1 cellular context compared by ENCODE assay signal in genomic region chr17:7915611-7916382, GRCh38.
TF ChIP-seq lines count a peak whose summit lies in the region.

Gene RNF227, minus strand, starts transcription at chr17:7916289. Its CDS starts 94 bp downstream, at chr17:7916195.

TF ChIP-seq in HepG2, 621 proteins besides CTCF, POLR2A, EP300 and RAD21 (continued from another document):
- TF ChIP-seq, protein P1, sequence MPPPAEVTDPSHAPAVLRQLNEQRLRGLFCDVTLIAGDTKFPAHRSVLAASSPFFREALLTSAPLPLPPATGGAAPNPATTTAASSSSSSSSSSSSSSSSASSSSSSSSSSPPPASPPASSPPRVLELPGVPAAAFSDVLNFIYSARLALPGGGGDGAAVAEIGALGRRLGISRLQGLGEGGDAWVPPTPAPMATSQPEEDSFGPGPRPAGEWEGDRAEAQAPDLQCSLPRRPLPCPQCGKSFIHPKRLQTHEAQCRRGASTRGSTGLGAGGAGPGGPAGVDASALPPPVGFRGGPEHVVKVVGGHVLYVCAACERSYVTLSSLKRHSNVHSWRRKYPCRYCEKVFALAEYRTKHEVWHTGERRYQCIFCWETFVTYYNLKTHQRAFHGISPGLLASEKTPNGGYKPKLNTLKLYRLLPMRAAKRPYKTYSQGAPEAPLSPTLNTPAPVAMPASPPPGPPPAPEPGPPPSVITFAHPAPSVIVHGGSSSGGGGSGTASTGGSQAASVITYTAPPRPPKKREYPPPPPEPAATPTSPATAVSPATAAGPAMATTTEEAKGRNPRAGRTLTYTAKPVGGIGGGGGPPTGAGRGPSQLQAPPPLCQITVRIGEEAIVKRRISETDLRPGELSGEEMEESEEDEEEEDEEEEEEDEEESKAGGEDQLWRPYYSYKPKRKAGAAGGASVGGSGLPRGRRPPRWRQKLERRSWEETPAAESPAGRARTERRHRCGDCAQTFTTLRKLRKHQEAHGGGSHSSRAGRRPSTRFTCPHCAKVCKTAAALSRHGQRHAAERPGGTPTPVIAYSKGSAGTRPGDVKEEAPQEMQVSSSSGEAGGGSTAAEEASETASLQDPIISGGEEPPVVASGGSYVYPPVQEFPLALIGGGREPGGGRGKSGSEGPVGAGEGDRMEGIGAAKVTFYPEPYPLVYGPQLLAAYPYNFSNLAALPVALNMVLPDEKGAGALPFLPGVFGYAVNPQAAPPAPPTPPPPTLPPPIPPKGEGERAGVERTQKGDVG (CRISPR knock-in tag; IDR thresholded peaks at IDR 0.05; ENCODE audit: borderline replicate concordance): peak; percentile 72; the same call in 1 of the 2 replicates
- TF ChIP-seq ZFP37 (CRISPR knock-in tag; IDR thresholded peaks at IDR 0.05; ENCODE audit: borderline replicate concordance) (peak; percentile 86; the same call in 1 of the 2 replicates), ATF7 (IDR thresholded peaks at IDR 0.05) (no peak), ATF7 (CRISPR knock-in tag; IDR thresholded peaks at IDR 0.05) (no peak), ZNF850 (CRISPR knock-in tag; conservative IDR thresholded peaks at IDR 0.05) (no peak), ZNF362 (CRISPR knock-in tag; IDR thresholded peaks at IDR 0.05; ENCODE audit: borderline replicate concordance) (no peak), MIXL1 (CRISPR knock-in tag; IDR thresholded peaks at IDR 0.05) (no peak), ZSCAN29 (CRISPR knock-in tag; conservative IDR thresholded peaks at IDR 0.05) (no peak)
TF ChIP-seq in HepG2: peak in this region for 244.
